Comparison of ENCODE assay signal across 2 cellular contexts in genomic region chr1:32925360-32926142, GRCh38.
TF ChIP-seq lines count a peak whose summit lies in the region.

No MANE protein-coding gene starts in this region.

TF ChIP-seq in SK-N-SH, 30 proteins besides CTCF, POLR2A, EP300 and RAD21 (continued from another document):
- TF ChIP-seq GATA2 (CRISPR knock-in tag; IDR thresholded peaks at IDR 0.05) (no peak), SMC3 (IDR thresholded peaks at IDR 0.05; ENCODE audit: low read depth, low read length) (no peak), TEAD4 (IDR thresholded peaks at IDR 0.05; ENCODE audit: borderline replicate concordance, insufficient read depth) (no peak), TAF1 (IDR thresholded peaks at IDR 0.05; ENCODE audit: borderline replicate concordance, low read depth, low read length) (no peak), FOXM1 (IDR thresholded peaks at IDR 0.05; ENCODE audit: low read depth) (no peak)

TF ChIP-seq in SK-N-SH treated with all-trans-retinoic acid at 6 μM for 48 hours, 23 proteins besides CTCF, POLR2A, EP300 and RAD21 (continued from another document):
- TF ChIP-seq, protein P1, sequence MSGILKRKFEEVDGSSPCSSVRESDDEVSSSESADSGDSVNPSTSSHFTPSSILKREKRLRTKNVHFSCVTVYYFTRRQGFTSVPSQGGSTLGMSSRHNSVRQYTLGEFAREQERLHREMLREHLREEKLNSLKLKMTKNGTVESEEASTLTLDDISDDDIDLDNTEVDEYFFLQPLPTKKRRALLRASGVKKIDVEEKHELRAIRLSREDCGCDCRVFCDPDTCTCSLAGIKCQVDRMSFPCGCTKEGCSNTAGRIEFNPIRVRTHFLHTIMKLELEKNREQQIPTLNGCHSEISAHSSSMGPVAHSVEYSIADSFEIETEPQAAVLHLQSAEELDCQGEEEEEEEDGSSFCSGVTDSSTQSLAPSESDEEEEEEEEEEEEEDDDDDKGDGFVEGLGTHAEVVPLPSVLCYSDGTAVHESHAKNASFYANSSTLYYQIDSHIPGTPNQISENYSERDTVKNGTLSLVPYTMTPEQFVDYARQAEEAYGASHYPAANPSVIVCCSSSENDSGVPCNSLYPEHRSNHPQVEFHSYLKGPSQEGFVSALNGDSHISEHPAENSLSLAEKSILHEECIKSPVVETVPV (CRISPR knock-in tag; IDR thresholded peaks at IDR 0.05): no peak
- no peak for TF ChIP-seq SNAI2 (CRISPR knock-in tag; IDR thresholded peaks at IDR 0.05)
- TF ChIP-seq PATZ1 (CRISPR knock-in tag; IDR thresholded peaks at IDR 0.05; ENCODE audit: borderline replicate concordance): no peak
- TF ChIP-seq PPARA (CRISPR knock-in tag; IDR thresholded peaks at IDR 0.05; ENCODE audit: borderline replicate concordance): no peak
- no peak for TF ChIP-seq ZC3H10 (CRISPR knock-in tag; IDR thresholded peaks at IDR 0.05)
- TF ChIP-seq, protein P2, sequence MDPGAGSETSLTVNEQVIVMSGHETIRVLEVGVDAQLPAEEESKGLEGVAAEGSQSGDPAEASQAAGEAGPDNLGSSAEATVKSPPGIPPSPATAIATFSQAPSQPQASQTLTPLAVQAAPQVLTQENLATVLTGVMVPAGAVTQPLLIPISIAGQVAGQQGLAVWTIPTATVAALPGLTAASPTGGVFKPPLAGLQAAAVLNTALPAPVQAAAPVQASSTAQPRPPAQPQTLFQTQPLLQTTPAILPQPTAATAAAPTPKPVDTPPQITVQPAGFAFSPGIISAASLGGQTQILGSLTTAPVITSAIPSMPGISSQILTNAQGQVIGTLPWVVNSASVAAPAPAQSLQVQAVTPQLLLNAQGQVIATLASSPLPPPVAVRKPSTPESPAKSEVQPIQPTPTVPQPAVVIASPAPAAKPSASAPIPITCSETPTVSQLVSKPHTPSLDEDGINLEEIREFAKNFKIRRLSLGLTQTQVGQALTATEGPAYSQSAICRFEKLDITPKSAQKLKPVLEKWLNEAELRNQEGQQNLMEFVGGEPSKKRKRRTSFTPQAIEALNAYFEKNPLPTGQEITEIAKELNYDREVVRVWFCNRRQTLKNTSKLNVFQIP (CRISPR knock-in tag; IDR thresholded peaks at IDR 0.05; ENCODE audit: borderline replicate concordance, low read depth): no peak
- TF ChIP-seq CSDC2 (CRISPR knock-in tag; IDR thresholded peaks at IDR 0.05): no peak
